35 cellular contexts compared by ENCODE assay signal in the genomic region with DNA sequence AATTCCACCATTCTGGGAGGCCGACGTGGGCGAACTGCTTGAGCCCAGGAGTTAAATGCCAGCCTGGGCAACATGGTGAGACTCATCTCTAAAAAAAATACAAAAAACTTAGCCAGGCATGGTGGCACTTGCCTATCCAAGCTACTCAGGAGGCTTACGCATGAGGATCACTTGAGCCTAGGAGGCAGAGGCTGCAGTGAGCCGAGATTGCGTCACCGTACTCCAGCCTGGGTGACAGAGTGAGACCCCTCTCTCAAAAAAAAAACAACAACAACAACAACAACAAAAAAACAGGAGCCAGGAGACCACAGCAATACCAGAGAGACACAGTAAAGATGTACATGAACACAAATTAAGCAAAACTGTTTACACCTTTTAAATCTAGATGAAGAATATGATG.
"Had no signal": no experiment of that assay in that cellular context is flagged by ENCODE, and none has a peak within 500 bp of the region (broad histone marks: within the 10 kb centered on the region; RNA-seq: fewer than 3 reads in every experiment).

No MANE protein-coding gene starts in this region.

- H3K27ac ChIP-seq: cardiac muscle cell, PC-9, RWPE1, WERI-Rb-1 had no signal

- H3K27me3 ChIP-seq: cardiac muscle cell had no signal

- H2AFZ ChIP-seq: PC-9 had no signal

- H3K4me2 ChIP-seq: PC-9 had no signal

- DNase-seq: activated CD4-positive, alpha-beta memory T cell treated with anti-CD3 and anti-CD28 coated beads, Interleukin-2, amount 10 ng/mL, durations not matched to agents 7 days and 5 days; activated CD4-positive, alpha-beta T cell treated with anti-CD3 and anti-CD28 coated beads for 1 hour; activated CD4-positive, alpha-beta T cell treated with anti-CD3 and anti-CD28 coated beads for 48 hours; activated CD4-positive, CD25-positive, alpha-beta regulatory T cell; activated CD8-positive, alpha-beta memory T cell treated with anti-CD3 and anti-CD28 coated beads for 24 hours; activated CD8-positive, alpha-beta memory T cell treated with anti-CD3 and anti-CD28 coated beads, Interleukin-2, amount 10 ng/mL, durations not matched to agents 7 days and 5 days; activated CD8-positive, alpha-beta memory T cell treated with anti-CD3 and anti-CD28 coated beads, Interleukin-2, amount 50 U/mL, for 48 hours; activated effector memory CD4-positive, alpha-beta T cell treated with anti-CD3 and anti-CD28 coated beads, Interleukin-2, amount 50 U/mL, for 16 hours; activated naive CD4-positive, alpha-beta T cell; activated naive CD4-positive, alpha-beta T cell treated with anti-CD3 and anti-CD28 coated beads, Interleukin-2, amount 50 U/mL, for 16 hours; activated naive CD8-positive, alpha-beta T cell treated with anti-CD3 and anti-CD28 coated beads for 36 hours; activated T-cell treated with anti-CD3 and anti-CD28 coated beads, Interleukin-2, amount 50 U/mL, for 48 hours; amniotic stem cell; aorta; NCI-H1092 treated with DMSO at 0.1 percent for 48 hours; NCI-H1417 treated with DMSO at 0.1 percent for 48 hours; NCI-H1694 treated with DMSO at 0.1 percent for 48 hours; NCI-H2029 treated with DMSO at 0.1 percent for 48 hours; NCI-H2107; NCI-H2171; NCI-H510A; NCI-H526; NCI-H748 treated with DMSO at 0.1 percent for 48 hours; PC-9; SIG-M5; T-cell; T-helper 2 cell; T-helper 9 cell; WERI-Rb-1 had no signal

- H3K4me3 ChIP-seq: cardiac muscle cell, PC-9 had no signal

- H3K36me3 ChIP-seq: cardiac muscle cell had no signal

- FAIRE-seq: RCC 7860 had no signal

- ATAC-seq: activated CD8-positive, alpha-beta memory T cell treated with anti-CD3 and anti-CD28 coated beads, Interleukin-2, amount 10 ng/mL, durations not matched to agents 7 days and 5 days; activated T-helper 17 cell treated with anti-CD3 and anti-CD28 coated beads, Interleukin-2, amount 50 U/mL, for 72 hours; Right ventricle myocardium inferior; SK-N-SH treated with all-trans-retinoic acid at 6 μM for 48 hours; T-cell had no signal
